16 cellular contexts compared by ENCODE assay signal in the genomic region with DNA sequence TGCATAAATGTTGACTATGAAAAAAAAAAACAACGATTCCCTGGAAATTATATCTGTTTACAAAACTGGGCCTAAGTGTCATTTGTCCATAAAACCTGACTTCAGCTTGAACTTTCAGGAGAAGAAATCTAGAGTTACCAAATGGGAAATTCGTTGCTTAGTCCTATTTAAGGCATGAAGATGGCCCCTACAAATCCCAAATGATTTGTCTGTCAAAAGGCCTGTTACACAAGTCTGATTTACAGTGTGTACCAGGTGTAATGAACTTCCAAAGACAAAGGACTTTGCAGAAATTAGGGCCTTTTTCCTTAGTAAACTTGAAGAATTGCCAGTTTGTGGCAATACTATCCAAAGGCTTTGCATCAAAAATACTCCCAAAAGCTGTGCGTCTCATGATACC.
A peak's percentile ranks its signal among the peaks of the same experiment; 100 is the strongest.
DNase-seq lines count a peak whose midpoint lies in the region; TF ChIP-seq lines count a peak whose summit lies in the region.
"Had no signal": no experiment of that assay in that cellular context is flagged by ENCODE, and none has a peak within 500 bp of the region (broad histone marks: within the 10 kb centered on the region; RNA-seq: fewer than 3 reads in every experiment).

No MANE protein-coding gene starts in this region.

- CTCF ChIA-PET in MCF 10A (lab: Yijun Ruan, JAX) (interaction anchor here (0.6 to 1.4 kb wide), 2 partner anchors 30 to 104 kb away, joined by 3 to 4 read pairs; a partner anchor contains a TSS), A673 (lab: Charles Lee) (no interaction called here)

- H3K36me3 ChIP-seq in breast epithelium (no peaks in the 10 kb centered on the region), SU-DHL-6 (ENCODE audit: low read length) (peaks cover 28% of the 10 kb centered on the region), A673 (ENCODE audit: insufficient read depth, low read length, poor library complexity, severe bottlenecking) (no peaks in the 10 kb centered on the region)
- H3K36me3 ChIP-seq: HAP-1 had no signal

- intact Hi-C loops in MCF 10A (cut with micrococcal nuclease): loop anchor here (2.0 kb wide), 1 partner anchor 13 kb away; no protein-coding TSS in a partner anchor
- intact Hi-C loops in breast epithelium (cut with DNase I; ENCODE audit: low total_unique reads): no loop called here
- intact Hi-C loops in A673 (cut with micrococcal nuclease; ENCODE audit: unreplicated experiment): no loop called here

- BruUV-seq in MCF 10A (replicated peaks; lab: Mats Ljungman, UMichigan): no TSS peak
- BruUV-seq in A673 (replicated peaks; lab: Mats Ljungman, UMichigan): no TSS peak

- peak overlapping the region; percentile 92 for H3K27ac Mint-ChIP-seq in MCF 10A (ENCODE audit: low read depth, unreplicated experiment)
- H3K27ac Mint-ChIP-seq: CD4-positive, alpha-beta T cell had no signal

- no peak overlapping the region for H2AFZ ChIP-seq in SU-DHL-6 (ENCODE audit: low read depth, low read length, severe bottlenecking)

- H3K27me3 ChIP-seq in breast epithelium: no peaks in the 10 kb centered on the region
- H3K27me3 ChIP-seq in SU-DHL-6 (ENCODE audit: low read length): no peaks in the 10 kb centered on the region
- H3K27me3 ChIP-seq in A673 (replicated peaks; ENCODE audit: insufficient read depth, low read depth, low read length, poor library complexity): no peaks in the 10 kb centered on the region

- H3K27me3 Mint-ChIP-seq in MCF 10A (ENCODE audit: insufficient read depth, unreplicated experiment): no peaks in the 10 kb centered on the region
- H3K27me3 Mint-ChIP-seq: CD4-positive, alpha-beta T cell had no signal

- no peaks in the 10 kb centered on the region for H3K9me2 ChIP-seq in SU-DHL-6 (replicated peaks; ENCODE audit: insufficient read depth, low read length)

- peaks cover 83% of the 10 kb centered on the region for H3K79me2 ChIP-seq in SU-DHL-6 (ENCODE audit: insufficient read depth, low read length)

- peak overlapping the region; percentile 69; the same call in 1 of the 2 replicates for H3K9ac ChIP-seq in SU-DHL-6 (ENCODE audit: low read length)

- TF ChIP-seq CTCF in MCF 10A (IDR thresholded peaks at IDR 0.05; ENCODE audit: unreplicated experiment): no peak
- TF ChIP-seq CTCF in breast epithelium (IDR thresholded peaks at IDR 0.05): no peak
- TF ChIP-seq CTCF in SU-DHL-6 (IDR thresholded peaks at IDR 0.05; ENCODE audit: insufficient read depth, low read length, poor library complexity, severe bottlenecking): no peak
- no peak for TF ChIP-seq CTCF in A673 (conservative IDR thresholded peaks at IDR 0.05; ENCODE audit: low read depth, low read length)
- TF ChIP-seq CTCF in GM10266 (IDR thresholded peaks at IDR 0.05; ENCODE audit: control insufficient read depth, insufficient read depth, low read depth, missing control alignments): no peak

- peaks cover 70% of the 10 kb centered on the region for H3F3A ChIP-seq in SU-DHL-6 (ENCODE audit: insufficient read depth)

- no peaks in the 10 kb centered on the region for H3K9me3 ChIP-seq in breast epithelium
- H3K9me3 ChIP-seq in SU-DHL-6 (ENCODE audit: insufficient read depth, low read length): no peaks in the 10 kb centered on the region
- H3K9me3 ChIP-seq in A673 (ENCODE audit: low read depth, low read length, poor library complexity, severe bottlenecking): no peaks in the 10 kb centered on the region
- H3K9me3 ChIP-seq: HAP-1 had no signal

- peaks cover 38% of the 10 kb centered on the region for H3K36me3 Mint-ChIP-seq in MCF 10A (ENCODE audit: insufficient read depth, unreplicated experiment)

- peaks cover 7% of the 10 kb centered on the region for H3K9me3 Mint-ChIP-seq in MCF 10A (ENCODE audit: unreplicated experiment)
- H3K9me3 Mint-ChIP-seq: CD4-positive, alpha-beta T cell had no signal

- POLR2A ChIA-PET in MCF 10A (lab: Yijun Ruan, JAX) (interaction anchor here (0.6 to 9.5 kb wide), 12 partner anchors 15 to 297 kb away, joined by 3 to 156 read pairs (median 4); a partner anchor contains a TSS), A673 (lab: Charles Lee; ENCODE audit: low non-redundant PET) (no interaction called here)

- no peak for TF ChIP-seq POLR2A in breast epithelium (IDR thresholded peaks at IDR 0.05)

- DNase-seq in MCF 10A (ENCODE audit: unreplicated experiment) (no peak), breast epithelium (ENCODE audit: low spot score in 2 of 2) (no peak), left kidney (ENCODE audit: low read depth, low spot score) (peak; percentile 56), A673 (ENCODE audit: low spot score) (no peak), NCI-H2081 treated with DMSO at 0.1 percent for 48 hours (lab: John Stamatoyannopoulos, UW) (no peak), GM10266 (ENCODE audit: extremely low spot score) (no peak)
- DNase-seq: C1 segment of cervical spinal cord; Calu3; CD4-positive, alpha-beta T cell; DMS79 treated with DMSO at 0.1 percent for 48 hours; GDM1 had no signal

- H3K4me3 Mint-ChIP-seq in MCF 10A (ENCODE audit: unreplicated experiment): no peak overlapping the region
- H3K4me3 Mint-ChIP-seq: CD4-positive, alpha-beta T cell had no signal

- no peak overlapping the region for H3K27ac ChIP-seq in breast epithelium
- H3K27ac ChIP-seq in SU-DHL-6 (ENCODE audit: low read depth, low read length): peak overlapping the region; percentile 95
- no peak overlapping the region for H3K27ac ChIP-seq in A673 (ENCODE audit: low read depth, low read length, poor library complexity, severe bottlenecking)
- H3K27ac ChIP-seq: 22Rv1, HL-60 had no signal

- H3K4me2 ChIP-seq in SU-DHL-6 (ENCODE audit: low read depth, low read length, poor library complexity, severe bottlenecking): peak overlapping the region; percentile 89

- no peak overlapping the region for H3K4me3 ChIP-seq in breast epithelium
- no peak overlapping the region for H3K4me3 ChIP-seq in SU-DHL-6 (ENCODE audit: insufficient read depth, low read length, poor library complexity, severe bottlenecking)
- no peak overlapping the region for H3K4me3 ChIP-seq in A673 (ENCODE audit: low read depth, low read length, poor library complexity, severe bottlenecking)
- H3K4me3 ChIP-seq: HAP-1, K562 had no signal

- peaks cover 61% of the 10 kb centered on the region for H3K4me1 Mint-ChIP-seq in MCF 10A (ENCODE audit: insufficient read depth, unreplicated experiment)

- H3K4me1 ChIP-seq in breast epithelium: no peaks in the 10 kb centered on the region
- no peaks in the 10 kb centered on the region for H3K4me1 ChIP-seq in A673 (ENCODE audit: insufficient read depth, low read length, poor library complexity, severe bottlenecking)
- H3K4me1 ChIP-seq: HAP-1 had no signal

- no peaks in the 10 kb centered on the region for H4K20me1 ChIP-seq in SU-DHL-6 (ENCODE audit: low read depth, low read length)
